1 cellular context compared by ENCODE assay signal in the genomic region with DNA sequence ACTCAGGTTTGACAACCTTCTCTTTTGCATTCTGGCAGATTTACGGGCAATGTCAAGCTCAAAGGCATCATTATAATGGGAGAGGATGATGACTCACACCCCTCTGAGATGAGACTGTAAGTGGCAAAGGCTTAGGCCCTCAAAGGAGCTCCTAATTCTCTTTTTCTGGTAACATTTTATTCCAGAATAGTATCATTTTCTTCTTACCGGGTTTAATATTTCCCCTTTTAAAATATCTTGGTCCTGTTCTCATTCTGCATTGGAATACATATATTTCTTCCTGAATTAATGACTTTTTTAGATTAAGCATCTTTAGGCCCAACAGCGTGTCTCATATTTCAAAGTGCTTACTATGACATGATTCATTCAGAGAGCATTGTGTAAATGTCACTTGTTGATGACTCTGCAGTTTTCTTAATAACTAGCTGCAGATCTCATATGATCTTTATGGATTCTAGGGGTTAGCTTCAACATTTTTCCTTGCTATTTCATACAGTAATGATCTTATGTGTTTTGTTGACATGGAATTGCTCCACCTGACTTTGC.
TF ChIP-seq lines count a peak whose summit lies in the region.

No MANE protein-coding gene starts in this region.

TF ChIP-seq in GM23338, 12 proteins besides CTCF, POLR2A, EP300 and RAD21:
- TF ChIP-seq ZNF331 (CRISPR knock-in tag; IDR thresholded peaks at IDR 0.05; ENCODE audit: low read depth) (no peak), EZH2 (IDR thresholded peaks at IDR 0.05; ENCODE audit: low read depth, unreplicated experiment) (no peak), POLR2AphosphoS5 (IDR thresholded peaks at IDR 0.05; ENCODE audit: low read depth) (no peak), JUNB (IDR thresholded peaks at IDR 0.05; ENCODE audit: unreplicated experiment) (no peak), CREB1 (CRISPR knock-in tag; IDR thresholded peaks at IDR 0.05; ENCODE audit: low read depth) (no peak), NANOG (IDR thresholded peaks at IDR 0.05; ENCODE audit: borderline replicate concordance) (no peak), ZNF114 (CRISPR knock-in tag; IDR thresholded peaks at IDR 0.05) (no peak), EZH2phosphoT487 (IDR thresholded peaks at IDR 0.05; ENCODE audit: unreplicated experiment) (no peak), STAT1 (IDR thresholded peaks at IDR 0.05; ENCODE audit: unreplicated experiment) (no peak)
- TF ChIP-seq, protein P1, sequence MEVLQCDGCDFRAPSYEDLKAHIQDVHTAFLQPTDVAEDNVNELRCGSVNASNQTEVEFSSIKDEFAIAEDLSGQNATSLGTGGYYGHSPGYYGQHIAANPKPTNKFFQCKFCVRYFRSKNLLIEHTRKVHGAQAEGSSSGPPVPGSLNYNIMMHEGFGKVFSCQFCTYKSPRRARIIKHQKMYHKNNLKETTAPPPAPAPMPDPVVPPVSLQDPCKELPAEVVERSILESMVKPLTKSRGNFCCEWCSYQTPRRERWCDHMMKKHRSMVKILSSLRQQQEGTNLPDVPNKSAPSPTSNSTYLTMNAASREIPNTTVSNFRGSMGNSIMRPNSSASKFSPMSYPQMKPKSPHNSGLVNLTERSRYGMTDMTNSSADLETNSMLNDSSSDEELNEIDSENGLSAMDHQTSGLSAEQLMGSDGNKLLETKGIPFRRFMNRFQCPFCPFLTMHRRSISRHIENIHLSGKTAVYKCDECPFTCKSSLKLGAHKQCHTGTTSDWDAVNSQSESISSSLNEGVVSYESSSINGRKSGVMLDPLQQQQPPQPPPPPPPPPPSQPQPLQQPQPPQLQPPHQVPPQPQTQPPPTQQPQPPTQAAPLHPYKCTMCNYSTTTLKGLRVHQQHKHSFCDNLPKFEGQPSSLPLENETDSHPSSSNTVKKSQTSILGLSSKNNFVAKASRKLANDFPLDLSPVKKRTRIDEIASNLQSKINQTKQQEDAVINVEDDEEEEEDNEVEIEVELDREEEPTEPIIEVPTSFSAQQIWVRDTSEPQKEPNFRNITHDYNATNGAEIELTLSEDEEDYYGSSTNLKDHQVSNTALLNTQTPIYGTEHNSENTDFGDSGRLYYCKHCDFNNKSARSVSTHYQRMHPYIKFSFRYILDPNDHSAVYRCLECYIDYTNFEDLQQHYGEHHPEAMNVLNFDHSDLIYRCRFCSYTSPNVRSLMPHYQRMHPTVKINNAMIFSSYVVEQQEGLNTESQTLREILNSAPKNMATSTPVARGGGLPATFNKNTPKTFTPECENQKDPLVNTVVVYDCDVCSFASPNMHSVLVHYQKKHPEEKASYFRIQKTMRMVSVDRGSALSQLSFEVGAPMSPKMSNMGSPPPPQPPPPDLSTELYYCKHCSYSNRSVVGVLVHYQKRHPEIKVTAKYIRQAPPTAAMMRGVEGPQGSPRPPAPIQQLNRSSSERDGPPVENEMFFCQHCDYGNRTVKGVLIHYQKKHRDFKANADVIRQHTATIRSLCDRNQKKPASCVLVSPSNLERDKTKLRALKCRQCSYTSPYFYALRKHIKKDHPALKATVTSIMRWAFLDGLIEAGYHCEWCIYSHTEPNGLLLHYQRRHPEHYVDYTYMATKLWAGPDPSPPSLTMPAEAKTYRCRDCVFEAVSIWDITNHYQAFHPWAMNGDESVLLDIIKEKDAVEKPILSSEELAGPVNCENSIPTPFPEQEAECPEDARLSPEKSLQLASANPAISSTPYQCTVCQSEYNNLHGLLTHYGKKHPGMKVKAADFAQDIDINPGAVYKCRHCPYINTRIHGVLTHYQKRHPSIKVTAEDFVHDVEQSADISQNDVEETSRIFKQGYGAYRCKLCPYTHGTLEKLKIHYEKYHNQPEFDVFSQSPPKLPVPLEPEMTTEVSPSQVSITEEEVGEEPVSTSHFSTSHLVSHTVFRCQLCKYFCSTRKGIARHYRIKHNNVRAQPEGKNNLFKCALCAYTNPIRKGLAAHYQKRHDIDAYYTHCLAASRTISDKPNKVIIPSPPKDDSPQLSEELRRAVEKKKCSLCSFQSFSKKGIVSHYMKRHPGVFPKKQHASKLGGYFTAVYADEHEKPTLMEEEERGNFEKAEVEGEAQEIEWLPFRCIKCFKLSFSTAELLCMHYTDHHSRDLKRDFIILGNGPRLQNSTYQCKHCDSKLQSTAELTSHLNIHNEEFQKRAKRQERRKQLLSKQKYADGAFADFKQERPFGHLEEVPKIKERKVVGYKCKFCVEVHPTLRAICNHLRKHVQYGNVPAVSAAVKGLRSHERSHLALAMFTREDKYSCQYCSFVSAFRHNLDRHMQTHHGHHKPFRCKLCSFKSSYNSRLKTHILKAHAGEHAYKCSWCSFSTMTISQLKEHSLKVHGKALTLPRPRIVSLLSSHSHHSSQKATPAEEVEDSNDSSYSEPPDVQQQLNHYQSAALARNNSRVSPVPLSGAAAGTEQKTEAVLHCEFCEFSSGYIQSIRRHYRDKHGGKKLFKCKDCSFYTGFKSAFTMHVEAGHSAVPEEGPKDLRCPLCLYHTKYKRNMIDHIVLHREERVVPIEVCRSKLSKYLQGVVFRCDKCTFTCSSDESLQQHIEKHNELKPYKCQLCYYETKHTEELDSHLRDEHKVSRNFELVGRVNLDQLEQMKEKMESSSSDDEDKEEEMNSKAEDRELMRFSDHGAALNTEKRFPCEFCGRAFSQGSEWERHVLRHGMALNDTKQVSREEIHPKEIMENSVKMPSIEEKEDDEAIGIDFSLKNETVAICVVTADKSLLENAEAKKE (CRISPR knock-in tag; IDR thresholded peaks at IDR 0.05): no peak
- TF ChIP-seq, protein P2, sequence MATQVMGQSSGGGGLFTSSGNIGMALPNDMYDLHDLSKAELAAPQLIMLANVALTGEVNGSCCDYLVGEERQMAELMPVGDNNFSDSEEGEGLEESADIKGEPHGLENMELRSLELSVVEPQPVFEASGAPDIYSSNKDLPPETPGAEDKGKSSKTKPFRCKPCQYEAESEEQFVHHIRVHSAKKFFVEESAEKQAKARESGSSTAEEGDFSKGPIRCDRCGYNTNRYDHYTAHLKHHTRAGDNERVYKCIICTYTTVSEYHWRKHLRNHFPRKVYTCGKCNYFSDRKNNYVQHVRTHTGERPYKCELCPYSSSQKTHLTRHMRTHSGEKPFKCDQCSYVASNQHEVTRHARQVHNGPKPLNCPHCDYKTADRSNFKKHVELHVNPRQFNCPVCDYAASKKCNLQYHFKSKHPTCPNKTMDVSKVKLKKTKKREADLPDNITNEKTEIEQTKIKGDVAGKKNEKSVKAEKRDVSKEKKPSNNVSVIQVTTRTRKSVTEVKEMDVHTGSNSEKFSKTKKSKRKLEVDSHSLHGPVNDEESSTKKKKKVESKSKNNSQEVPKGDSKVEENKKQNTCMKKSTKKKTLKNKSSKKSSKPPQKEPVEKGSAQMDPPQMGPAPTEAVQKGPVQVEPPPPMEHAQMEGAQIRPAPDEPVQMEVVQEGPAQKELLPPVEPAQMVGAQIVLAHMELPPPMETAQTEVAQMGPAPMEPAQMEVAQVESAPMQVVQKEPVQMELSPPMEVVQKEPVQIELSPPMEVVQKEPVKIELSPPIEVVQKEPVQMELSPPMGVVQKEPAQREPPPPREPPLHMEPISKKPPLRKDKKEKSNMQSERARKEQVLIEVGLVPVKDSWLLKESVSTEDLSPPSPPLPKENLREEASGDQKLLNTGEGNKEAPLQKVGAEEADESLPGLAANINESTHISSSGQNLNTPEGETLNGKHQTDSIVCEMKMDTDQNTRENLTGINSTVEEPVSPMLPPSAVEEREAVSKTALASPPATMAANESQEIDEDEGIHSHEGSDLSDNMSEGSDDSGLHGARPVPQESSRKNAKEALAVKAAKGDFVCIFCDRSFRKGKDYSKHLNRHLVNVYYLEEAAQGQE (IDR thresholded peaks at IDR 0.05; ENCODE audit: unreplicated experiment): no peak
- TF ChIP-seq, protein P3, sequence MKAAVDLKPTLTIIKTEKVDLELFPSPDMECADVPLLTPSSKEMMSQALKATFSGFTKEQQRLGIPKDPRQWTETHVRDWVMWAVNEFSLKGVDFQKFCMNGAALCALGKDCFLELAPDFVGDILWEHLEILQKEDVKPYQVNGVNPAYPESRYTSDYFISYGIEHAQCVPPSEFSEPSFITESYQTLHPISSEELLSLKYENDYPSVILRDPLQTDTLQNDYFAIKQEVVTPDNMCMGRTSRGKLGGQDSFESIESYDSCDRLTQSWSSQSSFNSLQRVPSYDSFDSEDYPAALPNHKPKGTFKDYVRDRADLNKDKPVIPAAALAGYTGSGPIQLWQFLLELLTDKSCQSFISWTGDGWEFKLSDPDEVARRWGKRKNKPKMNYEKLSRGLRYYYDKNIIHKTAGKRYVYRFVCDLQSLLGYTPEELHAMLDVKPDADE (IDR thresholded peaks at IDR 0.05): no peak
